8 cellular contexts compared by ENCODE assay signal in genomic region chr19:14571695-14572490, GRCh38. TPM values are rescaled to one million over a fixed set of nuclear protein-coding genes. Genes with fewer than 3 reads are reported as not detected.
DNase-seq lines count a peak whose midpoint lies in the region; ATAC-seq, FAIRE-seq and TF ChIP-seq lines count a peak whose summit lies in the region.

TSS of gene NDUFB7 (minus strand) at chr19:14572066. CDS start at chr19:14572000, 66 bp downstream.

- peak; percentile 92 for DNase-seq in AG08396 (ENCODE audit: low spot score)
- peak; percentile 93 for DNase-seq in NCI-H2227 (lab: John Stamatoyannopoulos, UW; ENCODE audit: unreplicated experiment)
- peak; percentile 88 for DNase-seq in bronchial epithelial cell (ENCODE audit: low read depth)
- DNase-seq in iPS-NIHi7 (ENCODE audit: extremely low spot score): peak; percentile 94
- DNase-seq in smooth muscle cell of the brain vasculature (ENCODE audit: low read depth, low spot score): peak; percentile 87

- ATAC-seq in GM18907 (IDR thresholded peaks at IDR 0.05; ENCODE audit: unreplicated experiment) (peak; percentile 82), HG03159 (IDR thresholded peaks at IDR 0.05; ENCODE audit: unreplicated experiment) (peak; percentile 84)

- H3K4me3 ChIP-seq in WI38 (ENCODE audit: low read depth, low read length) (peak within 1 kb of the TSS; percentile 82), bronchial epithelial cell (ENCODE audit: low read depth, low read length) (peak within 1 kb of the TSS; percentile 86)

- peaks cover 1% of the 10 kb centered on the region for H3K36me3 ChIP-seq in bronchial epithelial cell (ENCODE audit: control insufficient read depth, insufficient read depth, low read length)

- TF ChIP-seq CTCF in WI38 (IDR thresholded peaks at IDR 0.05; ENCODE audit: low read depth, low read length) (peak; percentile 70), bronchial epithelial cell (IDR thresholded peaks at IDR 0.05; ENCODE audit: insufficient read depth, low read length, severe bottlenecking) (peak; percentile 89)

- H3K27me3 ChIP-seq in bronchial epithelial cell (ENCODE audit: control insufficient read depth, insufficient read depth, low read length): no peaks in the 10 kb centered on the region

- FAIRE-seq in bronchial epithelial cell (lab: Jason Lieb, UNC): no peak

RNA-seq across cellular contexts. Expression of gene NDUFB7, which starts in this region (rescaled TPM):
- 192 and 347 TPM in 2 replicates for total RNA-seq in bronchial epithelial cell

Comparison
In these comparisons a context has a peak if more than half of its experiments do, and no peak if none do; other contexts are left out.
1. Peak in every context shown above with its lines: DNase-seq, ATAC-seq and H3K4me3 ChIP-seq.